ENCODE assay signal across 1 cellular context in the genomic region with DNA sequence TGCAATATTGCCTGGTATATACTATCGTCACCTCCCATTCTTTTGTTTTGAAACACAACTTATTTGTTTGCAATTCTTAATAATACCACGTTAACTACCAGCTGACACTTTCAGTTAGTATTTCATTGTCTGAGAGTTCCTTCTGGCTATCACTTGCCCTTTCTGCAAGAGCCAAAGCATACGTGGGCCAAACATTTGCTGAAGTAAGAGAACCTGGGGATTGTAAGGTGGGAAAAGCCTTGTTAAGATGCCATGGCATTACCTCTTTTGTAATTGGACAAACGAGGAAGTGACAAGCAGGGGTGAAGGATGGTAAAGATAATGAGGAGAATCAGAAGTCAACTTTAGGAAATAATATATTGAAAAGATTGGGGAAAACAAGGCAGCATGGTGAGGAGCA.
TF ChIP-seq lines count a peak whose summit lies in the region.

No MANE protein-coding gene starts in this region.

TF ChIP-seq in K562, 482 proteins besides CTCF, POLR2A, EP300 and RAD21 (continued from another document):
- TF ChIP-seq, protein P1, sequence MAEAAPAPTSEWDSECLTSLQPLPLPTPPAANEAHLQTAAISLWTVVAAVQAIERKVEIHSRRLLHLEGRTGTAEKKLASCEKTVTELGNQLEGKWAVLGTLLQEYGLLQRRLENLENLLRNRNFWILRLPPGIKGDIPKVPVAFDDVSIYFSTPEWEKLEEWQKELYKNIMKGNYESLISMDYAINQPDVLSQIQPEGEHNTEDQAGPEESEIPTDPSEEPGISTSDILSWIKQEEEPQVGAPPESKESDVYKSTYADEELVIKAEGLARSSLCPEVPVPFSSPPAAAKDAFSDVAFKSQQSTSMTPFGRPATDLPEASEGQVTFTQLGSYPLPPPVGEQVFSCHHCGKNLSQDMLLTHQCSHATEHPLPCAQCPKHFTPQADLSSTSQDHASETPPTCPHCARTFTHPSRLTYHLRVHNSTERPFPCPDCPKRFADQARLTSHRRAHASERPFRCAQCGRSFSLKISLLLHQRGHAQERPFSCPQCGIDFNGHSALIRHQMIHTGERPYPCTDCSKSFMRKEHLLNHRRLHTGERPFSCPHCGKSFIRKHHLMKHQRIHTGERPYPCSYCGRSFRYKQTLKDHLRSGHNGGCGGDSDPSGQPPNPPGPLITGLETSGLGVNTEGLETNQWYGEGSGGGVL (CRISPR knock-in tag; IDR thresholded peaks at IDR 0.05) = no peak
- TF ChIP-seq SPI1 (IDR thresholded peaks at IDR 0.05; ENCODE audit: borderline replicate concordance, low read depth, low read length) (peak; percentile 88), SREBF1 (IDR thresholded peaks at IDR 0.05; ENCODE audit: borderline replicate concordance, low read depth, low read length) (no peak)
